8 cellular contexts compared by ENCODE assay signal in genomic region chr3:139173372-139174108, GRCh38.
DNase-seq lines count a peak whose midpoint lies in the region; ATAC-seq and TF ChIP-seq lines count a peak whose summit lies in the region.

No MANE protein-coding gene starts in this region.

- intact Hi-C loops in dorsolateral prefrontal cortex (cut with DNase I): loop anchor here in 1 of 2 donors (5.0 kb wide), 1 partner anchor 61 kb away; no protein-coding TSS in a partner anchor

- H3K4me1 Mint-ChIP-seq in natural killer cell treated with Interleukin-12 subunit alpha and Interleukin-12 subunit beta and Interleukin-15 and Interleukin-18, amount 100 ng/mL, for 72 hours (ENCODE audit: low read depth in 2 of 2): peaks cover 8 to 11% of the 10 kb centered on the region in 2 donors

- H3K27ac Mint-ChIP-seq in natural killer cell treated with Interleukin-12 subunit alpha and Interleukin-12 subunit beta and Interleukin-15 and Interleukin-18, amount 100 ng/mL, for 72 hours: no peak overlapping the region

- peaks cover 13% of the 10 kb centered on the region for H3K36me3 Mint-ChIP-seq in natural killer cell treated with Interleukin-12 subunit alpha and Interleukin-12 subunit beta and Interleukin-15 and Interleukin-18, amount 100 ng/mL, for 72 hours

- peak overlapping the region; percentile 6 to 76 (median 53) for H3K4me3 ChIP-seq in dorsolateral prefrontal cortex

- peaks cover 14% of the 10 kb centered on the region in 2 donors for H3K27me3 Mint-ChIP-seq in natural killer cell treated with Interleukin-12 subunit alpha and Interleukin-12 subunit beta and Interleukin-15 and Interleukin-18, amount 100 ng/mL, for 72 hours

- H3K9me3 Mint-ChIP-seq in natural killer cell treated with Interleukin-12 subunit alpha and Interleukin-12 subunit beta and Interleukin-15 and Interleukin-18, amount 100 ng/mL, for 72 hours: peaks cover 15% of the 10 kb centered on the region

- peak overlapping the region; percentile 12 for H3K4me3 Mint-ChIP-seq in natural killer cell treated with Interleukin-12 subunit alpha and Interleukin-12 subunit beta and Interleukin-15 and Interleukin-18, amount 100 ng/mL, for 72 hours

- DNase-seq in AG08395 (ENCODE audit: low spot score) (peak; percentile 50), M059J (ENCODE audit: low read depth) (peak; percentile 61), dorsolateral prefrontal cortex (peak in 3 of 10 donors; percentile 22 to 64 (median 63)), GF-D8 (lab: John Stamatoyannopoulos, UW) (no peak)
- DNase-seq in natural killer cell treated with Interleukin-12 subunit alpha and Interleukin-12 subunit beta and Interleukin-15 and Interleukin-18, amount 100 ng/mL, for 72 hours (ENCODE audit: low spot score): no peak

- peak in 1 of 2 donors; percentile 61 for ATAC-seq in natural killer cell treated with Interleukin-12 subunit alpha and Interleukin-12 subunit beta and Interleukin-15 and Interleukin-18, amount 100 ng/mL, for 72 hours
- no peak for ATAC-seq in HG03039 (IDR thresholded peaks at IDR 0.05; ENCODE audit: unreplicated experiment)
- ATAC-seq in HG02885 (IDR thresholded peaks at IDR 0.05; ENCODE audit: poor library complexity, unreplicated experiment): no peak
- no peak for ATAC-seq in HG03159 (IDR thresholded peaks at IDR 0.05; ENCODE audit: unreplicated experiment)

- TF ChIP-seq CTCF in dorsolateral prefrontal cortex (IDR thresholded peaks at IDR 0.05 in 54 of 56, conservative IDR thresholded peaks at IDR 0.05 in 2 of 56; ENCODE audit: low read depth in 1 of 56, partially characterized antibody in 56 of 56): peak in 3 of 56 donors; percentile 10 to 22 (median 19)

- H3K27me3 ChIP-seq in dorsolateral prefrontal cortex: no peaks in the 10 kb centered on the region

- H3K27ac ChIP-seq in dorsolateral prefrontal cortex: peak overlapping the region; percentile 33 to 99 (median 93)

Comparison
In these comparisons a context has a peak if more than half of its experiments do, and no peak if none do; other contexts are left out.
1. DNase-seq: peak in AG08395 (single experiment) and M059J (single experiment); none in natural killer cell treated with Interleukin-12 subunit alpha and Interleukin-12 subunit beta and Interleukin-15 and Interleukin-18, amount 100 ng/mL, for 72 hours (single experiment) and GF-D8 (single experiment).